In the genomic region with DNA sequence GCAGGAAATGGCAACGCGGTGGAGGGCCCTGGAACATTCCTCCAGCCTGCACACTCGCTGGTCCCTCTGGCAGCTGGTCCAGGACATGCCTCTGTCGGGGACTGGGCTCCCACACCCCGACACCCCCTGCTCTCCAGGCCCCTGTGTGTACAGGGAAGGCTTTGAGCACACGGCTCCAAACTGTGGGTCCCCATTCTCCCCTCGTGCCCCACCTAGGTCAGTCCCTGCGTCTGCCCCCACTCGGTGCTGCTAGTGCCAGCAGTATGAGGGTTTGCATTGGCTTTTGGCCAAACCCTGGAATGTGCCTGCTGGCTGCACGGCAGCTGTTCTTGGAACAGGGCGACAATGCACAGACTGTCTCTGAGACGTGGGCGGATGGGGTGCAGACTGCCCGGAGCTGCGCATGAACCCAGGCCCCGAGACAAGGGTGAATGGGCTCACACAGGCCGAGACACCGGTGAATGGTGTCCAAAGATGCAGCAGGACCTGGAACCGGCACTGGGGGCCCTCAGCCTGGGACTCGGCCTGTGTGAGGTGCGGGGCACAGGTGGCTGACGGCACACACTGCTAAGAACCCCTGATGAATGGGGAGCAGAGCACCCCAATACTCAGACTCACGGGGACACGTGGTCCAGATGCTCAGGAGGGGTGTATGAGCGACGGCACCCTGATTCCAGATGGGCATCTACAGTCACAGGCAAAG, we compare ENCODE assay signal across 8 cellular contexts. TPM values are rescaled to one million over a fixed set of nuclear protein-coding genes. Genes with fewer than 3 reads are reported as not detected.
DNase-seq lines count a peak whose midpoint lies in the region; ATAC-seq and TF ChIP-seq lines count a peak whose summit lies in the region.

No MANE protein-coding gene starts in this region.

- ATAC-seq in GM18520 (IDR thresholded peaks at IDR 0.05; ENCODE audit: unreplicated experiment) (no peak), HG03460 (IDR thresholded peaks at IDR 0.05; ENCODE audit: unreplicated experiment) (no peak)

- H3K27me3 Mint-ChIP-seq in chondrocyte (ENCODE audit: low read depth), result no peaks in the 10 kb centered on the region
- peaks cover 22% of the 10 kb centered on the region for H3K27me3 Mint-ChIP-seq in nephron progenitor cell (ENCODE audit: low read depth, poor library complexity)

- H3K9me3 Mint-ChIP-seq in chondrocyte (ENCODE audit: low read depth) (no peaks in the 10 kb centered on the region), nephron progenitor cell (no peaks in the 10 kb centered on the region)

- H3K36me3 Mint-ChIP-seq in chondrocyte (ENCODE audit: low read depth) (no peaks in the 10 kb centered on the region), nephron progenitor cell (ENCODE audit: low read depth) (no peaks in the 10 kb centered on the region)

- TF ChIP-seq CTCF in chondrocyte (IDR thresholded peaks at IDR 0.05), result no peak
- TF ChIP-seq CTCF in nephron progenitor cell (IDR thresholded peaks at IDR 0.05), result no peak

- H3K27ac Mint-ChIP-seq in chondrocyte (ENCODE audit: unreplicated experiment) (peak overlapping the region; percentile 98), nephron progenitor cell (no peak overlapping the region)

- H3K4me1 Mint-ChIP-seq in chondrocyte (ENCODE audit: low read depth) (peaks cover 75% of the 10 kb centered on the region), nephron progenitor cell (peaks cover 12% of the 10 kb centered on the region)

- H3K4me3 Mint-ChIP-seq in chondrocyte (ENCODE audit: unreplicated experiment) (peak overlapping the region; percentile 49), nephron progenitor cell (no peak overlapping the region)

- DNase-seq in AG20443 (ENCODE audit: low spot score) (peak; percentile 81), NCI-H2107 (lab: John Stamatoyannopoulos, UW) (peak; percentile 21), chondrocyte (ENCODE audit: low spot score) (peak; percentile 98), middle frontal gyrus (ENCODE audit: extremely low spot score, low spot score) (peak; percentile 40), GOT3 (lab: John Stamatoyannopoulos, UW) (no peak), nephron progenitor cell (no peak)

RNA-seq across cellular contexts. Expression of a gene that starts 7.5 kb away (rescaled TPM):
- total RNA-seq in chondrocyte, result 7.1 to 20.4 TPM (median 7.3 TPM) in 3 replicates

RNA-seq across cellular contexts. Expression of a gene that starts 11.5 kb away (rescaled TPM):
- total RNA-seq in chondrocyte, result 1.3 to 3.2 TPM (median 1.4 TPM) in 3 replicates

RNA-seq across cellular contexts. Expression of a gene that starts 25.6 kb away (rescaled TPM):
- 7.2 to 27.5 TPM (median 7.4 TPM) in 3 replicates for total RNA-seq in chondrocyte

Comparison
In these comparisons a context has a peak if more than half of its experiments do, and no peak if none do; other contexts are left out.
1. DNase-seq: peak in AG20443 (single experiment), NCI-H2107 (single experiment), chondrocyte (single experiment) and middle frontal gyrus (single experiment); none in GOT3 (single experiment) and nephron progenitor cell (single experiment).